Comparison of ENCODE assay signal across 19 cellular contexts in the genomic region with DNA sequence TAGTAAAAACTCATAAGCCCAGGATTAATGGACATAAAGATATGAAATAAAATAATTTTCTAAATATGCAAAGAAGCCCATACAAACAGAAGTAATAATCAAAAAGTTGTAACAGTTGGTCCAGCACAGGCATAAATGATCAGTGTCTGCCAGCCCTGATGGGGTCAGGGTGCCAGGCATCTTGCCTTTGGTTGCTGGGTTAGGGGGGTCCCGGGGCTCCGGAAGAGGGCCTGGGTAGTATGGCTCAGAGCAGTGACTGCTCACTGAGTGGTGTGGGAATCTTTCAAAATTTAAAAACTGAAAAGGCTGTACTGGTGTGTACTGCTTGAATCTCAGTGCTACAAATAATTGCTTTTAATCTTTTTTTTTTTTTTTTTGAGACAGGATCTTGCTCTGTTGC. TPM values are rescaled to one million over a fixed set of nuclear protein-coding genes. Genes with fewer than 3 reads are reported as not detected.
DNase-seq lines count a peak whose midpoint lies in the region; ATAC-seq and TF ChIP-seq lines count a peak whose summit lies in the region.
"Had no signal": no experiment of that assay in that cellular context is flagged by ENCODE, and none has a peak within 500 bp of the region (broad histone marks: within the 10 kb centered on the region; RNA-seq: fewer than 3 reads in every experiment).

No MANE protein-coding gene starts in this region.

- 94 to 98% methylated on average over 2 of the region's 2 CpGs for WGBS in heart right ventricle, 2 donors
- 94 to 98% methylated on average over 2 of the region's 2 CpGs for WGBS in upper lobe of left lung, 2 donors

- no peak for DNase-seq in heart right ventricle
- no peak for DNase-seq in Right ventricle myocardium inferior (ENCODE audit: missing footprints)
- DNase-seq in upper lobe of left lung, result no peak
- DNase-seq in NCI-H82 treated with DMSO at 0.1 percent for 48 hours (lab: John Stamatoyannopoulos, UW; ENCODE audit: unreplicated experiment), result no peak
- no peak for DNase-seq in NOMO-1 treated with DMSO at 0.1 percent for 48 hours (lab: John Stamatoyannopoulos, UW; ENCODE audit: unreplicated experiment)
- DNase-seq: activated CD4-positive, alpha-beta T cell treated with anti-CD3 and anti-CD28 coated beads for 48 hours; activated CD8-positive, alpha-beta memory T cell treated with anti-CD3 and anti-CD28 coated beads, Interleukin-2, amount 50 U/mL, for 48 hours; activated gamma-delta T cell; CD4-positive, alpha-beta memory T cell; mammary epithelial cell; naive thymus-derived CD8-positive, alpha-beta T cell; NCI-H146; NCI-H82; SK-N-SH; tibial artery had no signal

- H3K4me1 ChIP-seq in heart right ventricle, result peaks cover 11 to 52% (median 34%) of the 10 kb centered on the region in 9 donors
- peaks cover 39 to 43% of the 10 kb centered on the region in 2 experiments for H3K4me1 ChIP-seq in neutrophil (ENCODE audit: control insufficient read depth in 1 of 2, insufficient read depth in 1 of 2, low read depth in 1 of 2, low read length in 1 of 2)
- peaks cover 26 to 37% (median 34%) of the 10 kb centered on the region in 4 donors for H3K4me1 ChIP-seq in upper lobe of left lung

- H3K27ac ChIP-seq in heart right ventricle, result peak overlapping the region in 9 of 10 donors; percentile 75 to 95 (median 92)
- peak overlapping the region; percentile 98 for H3K27ac ChIP-seq in cingulate gyrus (ENCODE audit: low read depth, low read length)
- peak overlapping the region; percentile 92 for H3K27ac ChIP-seq in neutrophil
- H3K27ac ChIP-seq in upper lobe of left lung, result peak overlapping the region; percentile 85 to 92 (median 90)

- H3K4me3 ChIP-seq in heart right ventricle, result no peak overlapping the region
- H3K4me3 ChIP-seq in neutrophil (ENCODE audit: low read depth in 1 of 2, low read length in 1 of 2), result no peak overlapping the region
- no peak overlapping the region for H3K4me3 ChIP-seq in upper lobe of left lung
- H3K4me3 ChIP-seq: GM23338 had no signal

- no peak for TF ChIP-seq POLR2A in upper lobe of left lung (IDR thresholded peaks at IDR 0.05)

- intact Hi-C loops in heart right ventricle (cut with DNase I) (loop anchor here in 3 of 10 donors (5.0 to 10.0 kb wide), 3 partner anchors 50 to 552 kb away; no protein-coding TSS in a partner anchor), Right ventricle myocardium inferior (cut with DNase I) (no loop called here)

- H3K9me3 ChIP-seq in heart right ventricle (no peaks in the 10 kb centered on the region), neutrophil (no peaks in the 10 kb centered on the region), upper lobe of left lung (no peaks in the 10 kb centered on the region)
- H3K9me3 ChIP-seq: SK-N-SH, tibial artery had no signal

- H3K36me3 ChIP-seq in heart right ventricle (no peaks in the 10 kb centered on the region), neutrophil (no peaks in the 10 kb centered on the region), upper lobe of left lung (no peaks in the 10 kb centered on the region)
- H3K36me3 ChIP-seq: tibial artery had no signal

- TF ChIP-seq EP300 in upper lobe of left lung (IDR thresholded peaks at IDR 0.05), result no peak

- H3K27me3 ChIP-seq in heart right ventricle, result no peaks in the 10 kb centered on the region
- H3K27me3 ChIP-seq in neutrophil, result no peaks in the 10 kb centered on the region
- no peaks in the 10 kb centered on the region for H3K27me3 ChIP-seq in upper lobe of left lung
- H3K27me3 ChIP-seq: tibial artery had no signal

- ATAC-seq in heart right ventricle, result no peak
- no peak for ATAC-seq in Right ventricle myocardium inferior
- no peak for ATAC-seq in upper lobe of left lung (ENCODE audit: low FRiP score in 2 of 2)
- ATAC-seq in HG03280 (IDR thresholded peaks at IDR 0.05; ENCODE audit: unreplicated experiment), result no peak
- ATAC-seq: GM23338 had no signal

- no peak for TF ChIP-seq CTCF in heart right ventricle (IDR thresholded peaks at IDR 0.05)
- no peak for TF ChIP-seq CTCF in neutrophil (IDR thresholded peaks at IDR 0.05)
- no peak for TF ChIP-seq CTCF in upper lobe of left lung (IDR thresholded peaks at IDR 0.05)

RNA-seq across cellular contexts. Expression of gene QKI, which starts 7.7 kb away (rescaled TPM):
- total RNA-seq in heart right ventricle (100 to 1,000 TPM; 386 to 551 (median 505) TPM), Right ventricle myocardium inferior (459 TPM), upper lobe of left lung (100 to 1,000 TPM; 181 to 273 (median 226) TPM)
- 10 to 100 TPM; 74.7 to 86.2 TPM for polyA plus RNA-seq in heart right ventricle
